Comparison of ENCODE assay signal across 10 cellular contexts in genomic region chr20:8722277-8722928, GRCh38.
DNase-seq lines count a peak whose midpoint lies in the region; ATAC-seq and TF ChIP-seq lines count a peak whose summit lies in the region.
"Had no signal": no experiment of that assay in that cellular context is flagged by ENCODE, and none has a peak within 500 bp of the region (broad histone marks: within the 10 kb centered on the region; RNA-seq: fewer than 3 reads in every experiment).

No MANE protein-coding gene starts in this region.

- H3K36me3 ChIP-seq in WERI-Rb-1 (no peaks in the 10 kb centered on the region), gastroesophageal sphincter (peaks cover 0 to 30% of the 10 kb centered on the region in 2 donors)

- intact Hi-C loops in CD4-positive, alpha-beta T cell (cut with DNase I, micrococcal nuclease) = loop anchor here (1.0 to 10.0 kb wide), 6 partner anchors 590 to 1958 kb away; partner anchors contain the start of genes PLCB1 (in 2 of the 2) and BMP2 (in 1 of the 2)

- no peaks in the 10 kb centered on the region for H3K9me3 Mint-ChIP-seq in CD4-positive, alpha-beta T cell
- no peaks in the 10 kb centered on the region for H3K9me3 Mint-ChIP-seq in osteocyte (ENCODE audit: unreplicated experiment)
- H3K9me3 Mint-ChIP-seq: T-helper 1 cell treated with Interleukin-12 subunit alpha and Interleukin-12 subunit beta and Interleukin-4 antibody, amounts not matched to agents 30 μg/mL and 1 μg/mL, for 36 hours had no signal

- H3K4me3 Mint-ChIP-seq in CD4-positive, alpha-beta T cell = no peak overlapping the region
- no peak overlapping the region for H3K4me3 Mint-ChIP-seq in osteocyte (ENCODE audit: unreplicated experiment)
- H3K4me3 Mint-ChIP-seq: T-helper 1 cell treated with Interleukin-12 subunit alpha and Interleukin-12 subunit beta and Interleukin-4 antibody, amounts not matched to agents 30 μg/mL and 1 μg/mL, for 36 hours had no signal

- no peaks in the 10 kb centered on the region for H3K9me3 ChIP-seq in CD4-positive, alpha-beta T cell (ENCODE audit: control insufficient read depth, low read length)
- H3K9me3 ChIP-seq in WERI-Rb-1 (ENCODE audit: severe bottlenecking) (no peaks in the 10 kb centered on the region), gastroesophageal sphincter (no peaks in the 10 kb centered on the region)

- no peak for TF ChIP-seq EP300 in gastroesophageal sphincter (IDR thresholded peaks at IDR 0.05)

- CTCF ChIA-PET in CD4-positive, alpha-beta T cell (lab: Charles Lee) = interaction anchor here (0.6 to 3.3 kb wide), 8 partner anchors 12 to 797 kb away, joined by 3 to 35 read pairs (median 4); no protein-coding TSS in a partner anchor

- 35 to 41% methylated on average over 6 to 8 of the region's 8 CpGs for WGBS in gastroesophageal sphincter (ENCODE audit: low coverage in 1 of 2), 2 donors

- TF ChIP-seq POLR2A in gastroesophageal sphincter (IDR thresholded peaks at IDR 0.05) = no peak

- no peaks in the 10 kb centered on the region for H3K36me3 Mint-ChIP-seq in CD4-positive, alpha-beta T cell (ENCODE audit: low read depth)
- H3K36me3 Mint-ChIP-seq in osteocyte (ENCODE audit: unreplicated experiment) = peaks cover 19% of the 10 kb centered on the region

- no peak for ATAC-seq in CD4-positive, alpha-beta T cell (ENCODE audit: poor library complexity)
- peak; percentile 80 for ATAC-seq in GM18517 (IDR thresholded peaks at IDR 0.05; ENCODE audit: unreplicated experiment)
- peak; percentile 69 for ATAC-seq in HG03280 (IDR thresholded peaks at IDR 0.05; ENCODE audit: unreplicated experiment)
- ATAC-seq in gastroesophageal sphincter = peak; percentile 37

- H3K27ac ChIP-seq in CD4-positive, alpha-beta T cell (ENCODE audit: low read depth, low read length) = no peak overlapping the region
- H3K27ac ChIP-seq in WERI-Rb-1 = no peak overlapping the region
- H3K27ac ChIP-seq in gastroesophageal sphincter = no peak overlapping the region
- H3K27ac ChIP-seq: skin epidermis had no signal

- no peak overlapping the region for H3K27ac Mint-ChIP-seq in CD4-positive, alpha-beta T cell
- no peak overlapping the region for H3K27ac Mint-ChIP-seq in osteocyte (ENCODE audit: unreplicated experiment)
- H3K27ac Mint-ChIP-seq: T-helper 1 cell treated with Interleukin-12 subunit alpha and Interleukin-12 subunit beta and Interleukin-4 antibody, amounts not matched to agents 30 μg/mL and 1 μg/mL, for 36 hours had no signal

- POLR2A ChIA-PET in CD4-positive, alpha-beta T cell (lab: Charles Lee) = interaction anchor here (1.2 to 1.6 kb wide), 2 partner anchors 679 to 786 kb away, joined by 3 to 4 read pairs; no protein-coding TSS in a partner anchor

- no peak for DNase-seq in CD4-positive, alpha-beta T cell
- peak; percentile 86 for DNase-seq in NCI-H2227 treated with DMSO at 0.1 percent for 48 hours (lab: John Stamatoyannopoulos, UW)
- peak; percentile 44 for DNase-seq in WERI-Rb-1
- DNase-seq in osteocyte (ENCODE audit: extremely low spot score, unreplicated experiment) = no peak
- DNase-seq in activated T-cell treated with anti-CD3 and anti-CD28 coated beads, Interleukin-2, amount 50 U/mL, for 48 hours = no peak

- TF ChIP-seq CTCF in CD4-positive, alpha-beta T cell (IDR thresholded peaks at IDR 0.05) = peak; percentile 67
- peak; percentile 67; the same call in 1 of the 2 replicates for TF ChIP-seq CTCF in WERI-Rb-1 (IDR thresholded peaks at IDR 0.05; ENCODE audit: low read depth, low read length)
- TF ChIP-seq CTCF in gastroesophageal sphincter (IDR thresholded peaks at IDR 0.05) = peak; percentile 70 to 83 (median 80)
- TF ChIP-seq CTCF in osteocyte (IDR thresholded peaks at IDR 0.05) = peak; percentile 88

- H3K4me1 Mint-ChIP-seq in CD4-positive, alpha-beta T cell (ENCODE audit: low read depth) = no peaks in the 10 kb centered on the region
- H3K4me1 Mint-ChIP-seq in osteocyte (ENCODE audit: unreplicated experiment) = peaks cover 7% of the 10 kb centered on the region

- H3K27me3 Mint-ChIP-seq in CD4-positive, alpha-beta T cell = no peaks in the 10 kb centered on the region
- H3K27me3 Mint-ChIP-seq in osteocyte (ENCODE audit: unreplicated experiment) = no peaks in the 10 kb centered on the region

- H3K4me1 ChIP-seq in gastroesophageal sphincter = peaks cover 2 to 19% (median 3%) of the 10 kb centered on the region in 3 donors

- H3K27me3 ChIP-seq in CD4-positive, alpha-beta T cell (ENCODE audit: control insufficient read depth, insufficient read depth, low read length) = no peaks in the 10 kb centered on the region
- H3K27me3 ChIP-seq in WERI-Rb-1 (ENCODE audit: insufficient read depth, low read depth, severe bottlenecking) (no peaks in the 10 kb centered on the region), gastroesophageal sphincter (no peaks in the 10 kb centered on the region)

- H3K4me3 ChIP-seq in WERI-Rb-1 (ENCODE audit: low read depth, low read length) = no peak overlapping the region
- no peak overlapping the region for H3K4me3 ChIP-seq in gastroesophageal sphincter
- H3K4me3 ChIP-seq: skin epidermis had no signal

Comparison
In these comparisons a context has a peak if more than half of its experiments do, and no peak if none do; other contexts are left out.
1. DNase-seq: peak in NCI-H2227 treated with DMSO at 0.1 percent for 48 hours (single experiment) and WERI-Rb-1 (single experiment); none in CD4-positive, alpha-beta T cell (0 of 10), osteocyte (single experiment) and activated T-cell treated with anti-CD3 and anti-CD28 coated beads, Interleukin-2, amount 50 U/mL, for 48 hours (0 of 2).
2. Peak in every context shown above with its lines, with median percentiles within 50 percentile points of each other: CTCF ChIP-seq.